In the genomic region with DNA sequence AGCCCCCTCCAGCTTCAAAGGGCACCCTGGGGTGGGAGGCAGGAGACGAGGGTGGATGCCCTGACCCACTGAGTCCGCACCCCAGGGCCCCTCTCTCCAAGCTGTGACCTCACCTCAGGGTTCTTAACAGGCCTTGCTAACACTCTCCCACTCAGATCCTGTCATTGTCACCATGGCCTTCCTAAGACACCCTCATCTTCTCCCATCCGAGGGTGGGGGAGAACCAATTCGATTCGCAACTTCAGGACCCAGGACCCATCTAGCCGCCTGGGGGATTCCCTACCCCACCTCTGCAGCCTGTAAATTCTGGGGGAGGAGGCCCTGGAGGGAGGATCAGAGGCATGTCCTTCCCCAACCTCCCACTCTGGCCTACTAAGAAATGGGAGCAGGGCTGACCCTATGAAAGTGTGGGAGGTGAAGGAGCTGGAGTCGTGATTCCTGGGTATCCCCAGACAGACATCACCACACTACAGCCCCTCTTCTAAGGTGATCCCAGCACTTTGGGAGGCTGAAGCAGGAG, we compare ENCODE assay signal across 8 cellular contexts. TPM values are rescaled to one million over a fixed set of nuclear protein-coding genes. Genes with fewer than 3 reads are reported as not detected.
DNase-seq lines count a peak whose midpoint lies in the region; ATAC-seq and TF ChIP-seq lines count a peak whose summit lies in the region.

No MANE protein-coding gene starts in this region.

- peak overlapping the region; percentile 29 for H3K4me3 ChIP-seq in CD8-positive, alpha-beta memory T cell (ENCODE audit: low read length)

- peaks cover 0 to 18% (median 2%) of the 10 kb centered on the region in 3 donors for H3K36me3 Mint-ChIP-seq in CD8-positive, alpha-beta memory T cell
- peaks cover 19% of the 10 kb centered on the region for H3K36me3 Mint-ChIP-seq in activated B cell treated with CpG ODN at 0.5 μM for 24 hours (ENCODE audit: low read depth)
- H3K36me3 Mint-ChIP-seq in memory B cell, result peaks cover 13% of the 10 kb centered on the region

- no peaks in the 10 kb centered on the region for H3K27me3 ChIP-seq in CD8-positive, alpha-beta memory T cell (ENCODE audit: insufficient read depth, low read length, poor library complexity, severe bottlenecking)

- H3K9me3 Mint-ChIP-seq in CD8-positive, alpha-beta memory T cell, result no peaks in the 10 kb centered on the region
- no peaks in the 10 kb centered on the region for H3K9me3 Mint-ChIP-seq in activated B cell treated with CpG ODN at 0.5 μM for 24 hours
- H3K9me3 Mint-ChIP-seq in memory B cell, result no peaks in the 10 kb centered on the region

- peak; percentile 29 for ATAC-seq in GM21723 (IDR thresholded peaks at IDR 0.05; ENCODE audit: unreplicated experiment)
- peak; percentile 20 for ATAC-seq in activated B cell treated with CpG ODN at 0.5 μM for 24 hours (ENCODE audit: low read depth)
- ATAC-seq in memory B cell (ENCODE audit: low read depth), result no peak
- ATAC-seq in GM19328 (IDR thresholded peaks at IDR 0.05; ENCODE audit: unreplicated experiment), result no peak

- CTCF ChIA-PET in CD8-positive, alpha-beta memory T cell (lab: Charles Lee), result interaction anchor here (1.2 to 2.4 kb wide), 4 partner anchors 8 to 17 kb away, joined by 3 to 12 read pairs (median 8); partner anchors contain the start of gene TRIM8
- CTCF ChIA-PET in activated B cell treated with CpG ODN at 0.5 μM for 24 hours (lab: Charles Lee), result interaction anchor here (1.6 kb wide), 1 partner anchor 14 kb away, joined by 3 read pairs; no protein-coding TSS in a partner anchor

- no peaks in the 10 kb centered on the region for H3K27me3 Mint-ChIP-seq in CD8-positive, alpha-beta memory T cell
- H3K27me3 Mint-ChIP-seq in activated B cell treated with CpG ODN at 0.5 μM for 24 hours, result no peaks in the 10 kb centered on the region
- H3K27me3 Mint-ChIP-seq in memory B cell, result no peaks in the 10 kb centered on the region

- no peak overlapping the region for H3K27ac ChIP-seq in CD8-positive, alpha-beta memory T cell (ENCODE audit: low read depth, low read length)

- peak overlapping the region; percentile 75 to 93 (median 82) for H3K27ac Mint-ChIP-seq in CD8-positive, alpha-beta memory T cell
- H3K27ac Mint-ChIP-seq in activated B cell treated with CpG ODN at 0.5 μM for 24 hours (no peak overlapping the region), memory B cell (no peak overlapping the region)

- DNase-seq in CD8-positive, alpha-beta memory T cell, result no peak
- no peak for DNase-seq in activated B cell treated with CpG ODN at 0.5 μM for 24 hours
- no peak for DNase-seq in memory B cell (ENCODE audit: low spot score in 2 of 2)
- DNase-seq in NCI-H345 (lab: John Stamatoyannopoulos, UW), result no peak
- no peak for DNase-seq in activated gamma-delta T cell treated with Interleukin-2 at 50 U/mL for 16 hours
- no peak for DNase-seq in stimulated activated CD4-positive, alpha-beta T cell treated with anti-CD3 and anti-CD28 coated beads, Interleukin-2, amount 100 ng/mL, for 24 hours

- H3K36me3 ChIP-seq in CD8-positive, alpha-beta memory T cell (ENCODE audit: insufficient read depth, low read length), result no peaks in the 10 kb centered on the region

- H3K9me3 ChIP-seq in CD8-positive, alpha-beta memory T cell (ENCODE audit: low read length), result no peaks in the 10 kb centered on the region

- H3K4me3 Mint-ChIP-seq in CD8-positive, alpha-beta memory T cell, result peak overlapping the region; percentile 3 to 80 (median 71)
- H3K4me3 Mint-ChIP-seq in activated B cell treated with CpG ODN at 0.5 μM for 24 hours (no peak overlapping the region), memory B cell (peak overlapping the region; percentile 37)

- H3K4me1 Mint-ChIP-seq in CD8-positive, alpha-beta memory T cell, result peaks cover 28 to 42% (median 34%) of the 10 kb centered on the region in 3 donors
- H3K4me1 Mint-ChIP-seq in activated B cell treated with CpG ODN at 0.5 μM for 24 hours (peaks cover 16% of the 10 kb centered on the region), memory B cell (peaks cover 9% of the 10 kb centered on the region)

- POLR2A ChIA-PET in CD8-positive, alpha-beta memory T cell (lab: Charles Lee), result interaction anchor here (1.1 to 4.2 kb wide), 6 partner anchors 9 to 52 kb away, joined by 5 to 51 read pairs (median 9); partner anchors contain the start of genes ARL3, SFXN2 and TRIM8
- POLR2A ChIA-PET in activated B cell treated with CpG ODN at 0.5 μM for 24 hours (lab: Charles Lee), result interaction anchor here (1.2 to 1.9 kb wide), 8 partner anchors 11 to 256 kb away, joined by 3 to 13 read pairs (median 7); partner anchors contain the start of genes ARL3, CNNM2, SFXN2 and TRIM8

- TF ChIP-seq CTCF in activated B cell treated with CpG ODN at 0.5 μM for 24 hours (IDR thresholded peaks at IDR 0.05), result no peak

- intact Hi-C loops in activated B cell treated with CpG ODN at 0.5 μM for 24 hours (cut with micrococcal nuclease), result loop anchor here (2.0 kb wide), 1 partner anchor 17 kb away; the partner anchor contains the start of gene TRIM8

- H3K4me1 ChIP-seq in CD8-positive, alpha-beta memory T cell (ENCODE audit: insufficient read depth, low read length), result peaks cover 34% of the 10 kb centered on the region

RNA-seq across cellular contexts. Expression of gene TRIM8, which starts 17.4 kb away (rescaled TPM):
- total RNA-seq in CD8-positive, alpha-beta memory T cell, result 10 to 100 TPM; 72.0 to 74.5 TPM
- polyA plus RNA-seq in CD8-positive, alpha-beta memory T cell, result 63.9 TPM
- total RNA-seq in activated B cell treated with CpG ODN at 0.5 μM for 24 hours, result 48.2 and 52.5 TPM in 2 replicates

RNA-seq across cellular contexts. Expression of gene ARL3, which starts 52.5 kb away (rescaled TPM):
- total RNA-seq in CD8-positive, alpha-beta memory T cell, result 1 to 10 TPM; 8.7 TPM
- polyA plus RNA-seq in CD8-positive, alpha-beta memory T cell, result 5.7 TPM
- total RNA-seq in activated B cell treated with CpG ODN at 0.5 μM for 24 hours, result 4.1 and 5.1 TPM in 2 replicates

RNA-seq across cellular contexts. Expression of gene SFXN2, which starts 52.8 kb away (rescaled TPM):
- 10 to 100 TPM; 27.6 to 30.6 TPM for total RNA-seq in CD8-positive, alpha-beta memory T cell
- 10.1 TPM for polyA plus RNA-seq in CD8-positive, alpha-beta memory T cell
- total RNA-seq in activated B cell treated with CpG ODN at 0.5 μM for 24 hours, result 22.1 and 28.9 TPM in 2 replicates

Comparison
In these comparisons a context has a peak if more than half of its experiments do, and no peak if none do; other contexts are left out.
1. H3K27ac Mint-ChIP-seq: peak in CD8-positive, alpha-beta memory T cell (8 of 8); none in activated B cell treated with CpG ODN at 0.5 μM for 24 hours (single experiment) and memory B cell (single experiment).
2. ATAC-seq: peak in GM21723 (single experiment) and activated B cell treated with CpG ODN at 0.5 μM for 24 hours (single experiment); none in memory B cell (single experiment) and GM19328 (single experiment).